In the genomic region with DNA sequence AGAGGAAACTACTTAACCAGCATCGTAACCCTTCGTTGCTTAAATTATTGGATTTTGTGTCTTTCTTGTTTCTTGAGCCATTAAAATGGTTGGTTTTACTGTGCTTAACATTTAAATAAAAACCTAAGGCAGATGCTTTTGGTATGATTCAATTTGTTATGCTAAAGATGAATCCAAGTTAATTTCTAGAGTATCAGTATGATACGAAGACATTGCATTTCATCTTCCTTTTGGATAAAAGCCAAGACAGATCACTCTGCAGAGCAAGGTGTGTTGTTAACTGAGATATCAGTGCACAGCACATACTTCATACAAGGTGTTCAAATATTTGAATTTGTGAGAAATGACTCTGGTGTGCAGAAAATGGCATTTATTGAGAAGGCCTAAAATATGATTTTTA, we compare ENCODE assay signal across 23 cellular contexts.
DNase-seq lines count a peak whose midpoint lies in the region; ATAC-seq, FAIRE-seq and TF ChIP-seq lines count a peak whose summit lies in the region.
"Had no signal": no experiment of that assay in that cellular context is flagged by ENCODE, and none has a peak within 500 bp of the region (broad histone marks: within the 10 kb centered on the region; RNA-seq: fewer than 3 reads in every experiment).

No MANE protein-coding gene starts in this region.

- CTCF ChIA-PET in activated CD4-positive, alpha-beta T cell treated with anti-CD3 and anti-CD28 coated beads for 36 hours (lab: Charles Lee): interaction anchor here (0.8 kb wide), 1 partner anchor 8 kb away, joined by 3 read pairs; no protein-coding TSS in a partner anchor
- CTCF ChIA-PET in A673 (lab: Charles Lee): no interaction called here

- no peak overlapping the region for H2AFZ ChIP-seq in smooth muscle cell (ENCODE audit: low read depth)
- H2AFZ ChIP-seq: GM23248 had no signal

- H3K4me3 Mint-ChIP-seq in activated CD4-positive, alpha-beta T cell treated with anti-CD3 and anti-CD28 coated beads for 36 hours: no peak overlapping the region
- H3K4me3 Mint-ChIP-seq: CD4-positive, CD25-positive, alpha-beta regulatory T cell; CD8-positive, alpha-beta T cell had no signal

- H3K4me3 ChIP-seq in A673 (ENCODE audit: low read depth, low read length, poor library complexity, severe bottlenecking): peak overlapping the region; percentile 13
- no peak overlapping the region for H3K4me3 ChIP-seq in smooth muscle cell
- H3K4me3 ChIP-seq: A549, BLaER1, GM23248 had no signal

- H3F3A ChIP-seq in smooth muscle cell (ENCODE audit: low read depth): no peaks in the 10 kb centered on the region

- H3K27me3 ChIP-seq in A673 (replicated peaks; ENCODE audit: insufficient read depth, low read depth, low read length, poor library complexity) (no peaks in the 10 kb centered on the region), smooth muscle cell (ENCODE audit: low read depth) (no peaks in the 10 kb centered on the region)
- H3K27me3 ChIP-seq: BLaER1 had no signal

- H3K27ac Mint-ChIP-seq in activated CD4-positive, alpha-beta T cell treated with anti-CD3 and anti-CD28 coated beads for 36 hours: no peak overlapping the region
- H3K27ac Mint-ChIP-seq: CD8-positive, alpha-beta T cell had no signal

- H3K4me1 ChIP-seq in A673 (ENCODE audit: insufficient read depth, low read length, poor library complexity, severe bottlenecking) (peaks cover 37% of the 10 kb centered on the region), smooth muscle cell (ENCODE audit: low read depth) (peaks cover 12% of the 10 kb centered on the region)
- H3K4me1 ChIP-seq: A549 had no signal

- peaks cover 21% of the 10 kb centered on the region for H3K4me1 Mint-ChIP-seq in activated CD4-positive, alpha-beta T cell treated with anti-CD3 and anti-CD28 coated beads for 36 hours

- POLR2A ChIA-PET in activated CD4-positive, alpha-beta T cell treated with anti-CD3 and anti-CD28 coated beads for 36 hours (lab: Charles Lee): no interaction called here
- POLR2A ChIA-PET in A673 (lab: Charles Lee; ENCODE audit: low non-redundant PET): no interaction called here

- intact Hi-C loops in activated CD4-positive, alpha-beta T cell treated with anti-CD3 and anti-CD28 coated beads for 36 hours (cut with DNase I, micrococcal nuclease): no loop called here
- intact Hi-C loops in A673 (cut with micrococcal nuclease; ENCODE audit: unreplicated experiment): no loop called here

- BruUV-seq in A673 (replicated peaks; lab: Mats Ljungman, UMichigan): no TSS peak

- peak overlapping the region; percentile 68 for H3K4me2 ChIP-seq in smooth muscle cell
- H3K4me2 ChIP-seq: A549, BLaER1 had no signal

- H3K36me3 ChIP-seq in A673 (ENCODE audit: insufficient read depth, low read length, poor library complexity, severe bottlenecking) (no peaks in the 10 kb centered on the region), smooth muscle cell (ENCODE audit: low read depth) (no peaks in the 10 kb centered on the region)
- H3K36me3 ChIP-seq: BLaER1 had no signal

- 88% methylated on average over 3 of the region's 3 CpGs for whole genome bisulfite sequencing in smooth muscle cell (ENCODE audit: low lambda C conversion rate)

- H4K20me1 ChIP-seq in smooth muscle cell (ENCODE audit: low read depth): peaks cover 83% of the 10 kb centered on the region
- H4K20me1 ChIP-seq: BLaER1 had no signal

- no peak for DNase-seq in activated CD4-positive, alpha-beta T cell treated with anti-CD3 and anti-CD28 coated beads for 36 hours
- DNase-seq in activated CD4-positive, alpha-beta T cell treated with anti-CD3 and anti-CD28 coated beads for 1 hour: no peak
- DNase-seq in A673 (ENCODE audit: low spot score) (no peak), HTR-8/SVneo (ENCODE audit: insufficient read length, low spot score) (no peak), smooth muscle cell (lab: John Stamatoyannopoulos, UW; ENCODE audit: unreplicated experiment) (no peak)
- no peak for DNase-seq in stimulated activated CD4-positive, alpha-beta T cell treated with anti-CD3 and anti-CD28 coated beads, Interleukin-4, amount 100 ng/mL, for 24 hours
- DNase-seq: 8988T; Caco-2; CD4-positive, CD25-positive, alpha-beta regulatory T cell; CD8-positive, alpha-beta T cell; DMS153; DMS79 treated with DMSO at 0.1 percent for 48 hours; GF-D8; GM23248; H7; HCEC 1CT had no signal

- H3K27ac ChIP-seq in A673 (ENCODE audit: low read depth, low read length, poor library complexity, severe bottlenecking) (peak overlapping the region; percentile 13), smooth muscle cell (ENCODE audit: low read depth) (no peak overlapping the region)
- H3K27ac ChIP-seq: A549, BLaER1, C4-2B, GM23248 had no signal

- H3K9me3 Mint-ChIP-seq in activated CD4-positive, alpha-beta T cell treated with anti-CD3 and anti-CD28 coated beads for 36 hours (ENCODE audit: low read depth): no peaks in the 10 kb centered on the region
- H3K9me3 Mint-ChIP-seq: CD4-positive, CD25-positive, alpha-beta regulatory T cell; CD8-positive, alpha-beta T cell had no signal

- TF ChIP-seq CTCF in A673 (conservative IDR thresholded peaks at IDR 0.05; ENCODE audit: low read depth, low read length) (no peak), smooth muscle cell (IDR thresholded peaks at IDR 0.05; ENCODE audit: borderline replicate concordance, insufficient read depth, poor library complexity, severe bottlenecking) (no peak)

- H3K9me3 ChIP-seq in A673 (ENCODE audit: low read depth, low read length, poor library complexity, severe bottlenecking): no peaks in the 10 kb centered on the region
- no peaks in the 10 kb centered on the region for H3K9me3 ChIP-seq in smooth muscle cell (replicated peaks; ENCODE audit: low read depth)
- H3K9me3 ChIP-seq: A549, BLaER1 had no signal

- no peaks in the 10 kb centered on the region for H3K27me3 Mint-ChIP-seq in activated CD4-positive, alpha-beta T cell treated with anti-CD3 and anti-CD28 coated beads for 36 hours
- H3K27me3 Mint-ChIP-seq: CD4-positive, CD25-positive, alpha-beta regulatory T cell had no signal

- peaks cover 95% of the 10 kb centered on the region for H3K79me2 ChIP-seq in smooth muscle cell (ENCODE audit: low read depth)

- ATAC-seq in activated CD4-positive, alpha-beta T cell treated with anti-CD3 and anti-CD28 coated beads for 36 hours: peak; percentile 55
- no peak for ATAC-seq in GM18519 (IDR thresholded peaks at IDR 0.05; ENCODE audit: low FRiP score, unreplicated experiment)
- ATAC-seq: A549; CD8-positive, alpha-beta T cell had no signal

- peak; percentile 91 for FAIRE-seq in HTR-8/SVneo (lab: Jason Lieb, UNC)
- FAIRE-seq: A549, GM12891, GM18507, H1 had no signal

- no peak overlapping the region for H3K9ac ChIP-seq in smooth muscle cell (ENCODE audit: low read depth)
- H3K9ac ChIP-seq: BLaER1, GM23248 had no signal

- H3K36me3 Mint-ChIP-seq in activated CD4-positive, alpha-beta T cell treated with anti-CD3 and anti-CD28 coated beads for 36 hours (ENCODE audit: low read depth): peaks cover 8% of the 10 kb centered on the region
- H3K36me3 Mint-ChIP-seq: CD8-positive, alpha-beta T cell had no signal
